17 cellular contexts compared by ENCODE assay signal in genomic region chr3:150251654-150252053, GRCh38.
A peak's percentile ranks its signal among the peaks of the same experiment; 100 is the strongest.
DNase-seq lines count a peak whose midpoint lies in the region; ATAC-seq and TF ChIP-seq lines count a peak whose summit lies in the region.
"Had no signal": no experiment of that assay in that cellular context is flagged by ENCODE, and none has a peak within 500 bp of the region (broad histone marks: within the 10 kb centered on the region; RNA-seq: fewer than 3 reads in every experiment).

No MANE protein-coding gene starts in this region.

- H3K4me3 ChIP-seq in adipocyte (ENCODE audit: low read length) = peak overlapping the region; percentile 57
- H3K4me3 ChIP-seq in fibroblast of the aortic adventitia (ENCODE audit: low read depth, low read length) = no peak overlapping the region
- H3K4me3 ChIP-seq in retinal pigment epithelial cell (ENCODE audit: low read length) = no peak overlapping the region

- H3K36me3 Mint-ChIP-seq in natural killer cell treated with Interleukin-12 subunit alpha and Interleukin-12 subunit beta and Interleukin-15 and Interleukin-18, amount 100 ng/mL, for 72 hours = peaks cover 2% of the 10 kb centered on the region

- H3K4me1 ChIP-seq in adipocyte (ENCODE audit: control insufficient read depth, insufficient read depth, low read length) = peaks cover 75% of the 10 kb centered on the region

- no peaks in the 10 kb centered on the region for H3K27me3 ChIP-seq in adipocyte (replicated peaks; ENCODE audit: control insufficient read depth, insufficient read depth, low read length)
- H3K27me3 ChIP-seq: foreskin keratinocyte, neutrophil had no signal

- no peak for TF ChIP-seq CTCF in fibroblast of the aortic adventitia (IDR thresholded peaks at IDR 0.05; ENCODE audit: insufficient read depth, low read length)
- TF ChIP-seq CTCF in retinal pigment epithelial cell (conservative IDR thresholded peaks at IDR 0.05; ENCODE audit: low read depth, low read length) = no peak

- TF ChIP-seq POLR2A in GM18505 (IDR thresholded peaks at IDR 0.05; ENCODE audit: borderline replicate concordance, extremely low read depth, insufficient read depth, insufficient read length) = no peak

- no peak overlapping the region for H3K4me3 Mint-ChIP-seq in natural killer cell treated with Interleukin-12 subunit alpha and Interleukin-12 subunit beta and Interleukin-15 and Interleukin-18, amount 100 ng/mL, for 72 hours

- H3K27me3 Mint-ChIP-seq in natural killer cell treated with Interleukin-12 subunit alpha and Interleukin-12 subunit beta and Interleukin-15 and Interleukin-18, amount 100 ng/mL, for 72 hours = peaks cover 8 to 39% of the 10 kb centered on the region in 2 donors

- peaks cover 2 to 4% of the 10 kb centered on the region in 2 donors for H3K4me1 Mint-ChIP-seq in natural killer cell treated with Interleukin-12 subunit alpha and Interleukin-12 subunit beta and Interleukin-15 and Interleukin-18, amount 100 ng/mL, for 72 hours (ENCODE audit: low read depth in 2 of 2)

- no peak for ATAC-seq in GM18505 (IDR thresholded peaks at IDR 0.05; ENCODE audit: unreplicated experiment)
- no peak for ATAC-seq in natural killer cell treated with Interleukin-12 subunit alpha and Interleukin-12 subunit beta and Interleukin-15 and Interleukin-18, amount 100 ng/mL, for 72 hours
- ATAC-seq: foreskin keratinocyte had no signal

- H3K36me3 ChIP-seq in adipocyte (ENCODE audit: control insufficient read depth, insufficient read depth, low read length, severe bottlenecking) = no peaks in the 10 kb centered on the region
- H3K36me3 ChIP-seq: neutrophil had no signal

- H3K27ac Mint-ChIP-seq in natural killer cell treated with Interleukin-12 subunit alpha and Interleukin-12 subunit beta and Interleukin-15 and Interleukin-18, amount 100 ng/mL, for 72 hours = no peak overlapping the region

- H3K9me3 Mint-ChIP-seq in natural killer cell treated with Interleukin-12 subunit alpha and Interleukin-12 subunit beta and Interleukin-15 and Interleukin-18, amount 100 ng/mL, for 72 hours = no peaks in the 10 kb centered on the region

- H3K9me3 ChIP-seq in adipocyte (ENCODE audit: control insufficient read depth, low read length) = no peaks in the 10 kb centered on the region
- H3K9me3 ChIP-seq: neutrophil had no signal

- peak overlapping the region; percentile 65 for H3K9ac ChIP-seq in adipocyte (ENCODE audit: low read length)

- DNase-seq in ELR (ENCODE audit: low read depth) (peak; percentile 61), adipocyte (ENCODE audit: low read depth) (peak; percentile 30), fibroblast of the aortic adventitia (ENCODE audit: low read depth) (peak; percentile 52), retinal pigment epithelial cell (ENCODE audit: low read depth) (peak; percentile 82), NCI-H446 treated with DMSO at 0.1 percent for 48 hours (lab: John Stamatoyannopoulos, UW) (no peak)
- no peak for DNase-seq in natural killer cell treated with Interleukin-12 subunit alpha and Interleukin-12 subunit beta and Interleukin-15 and Interleukin-18, amount 100 ng/mL, for 72 hours (ENCODE audit: low spot score)
- DNase-seq in stimulated activated CD4-positive, alpha-beta T cell treated with anti-CD3 and anti-CD28 coated beads, Interleukin-4, amount 100 ng/mL, for 24 hours = no peak
- DNase-seq: activated CD8-positive, alpha-beta memory T cell treated with anti-CD3 and anti-CD28 coated beads for 24 hours; AML-193; foreskin keratinocyte; kidney; NCI-H1048; NCI-H226; stimulated activated CD4-positive, alpha-beta T cell treated with anti-CD3 and anti-CD28 coated beads, Interleukin-15, amount 100 ng/mL, for 24 hours; stimulated activated CD8-positive, alpha-beta memory T cell treated with anti-CD3 and anti-CD28 coated beads, Interleukin-4, amount 100 ng/mL, for 48 hours had no signal

Comparison
In these comparisons a context has a peak if more than half of its experiments do, and no peak if none do; other contexts are left out.
1. DNase-seq: peak in ELR (single experiment), adipocyte (single experiment), fibroblast of the aortic adventitia (single experiment) and retinal pigment epithelial cell (single experiment); none in NCI-H446 treated with DMSO at 0.1 percent for 48 hours (single experiment), natural killer cell treated with Interleukin-12 subunit alpha and Interleukin-12 subunit beta and Interleukin-15 and Interleukin-18, amount 100 ng/mL, for 72 hours (single experiment) and stimulated activated CD4-positive, alpha-beta T cell treated with anti-CD3 and anti-CD28 coated beads, Interleukin-4, amount 100 ng/mL, for 24 hours (single experiment).